Comparison of ENCODE assay signal across 8 cellular contexts in the genomic region with DNA sequence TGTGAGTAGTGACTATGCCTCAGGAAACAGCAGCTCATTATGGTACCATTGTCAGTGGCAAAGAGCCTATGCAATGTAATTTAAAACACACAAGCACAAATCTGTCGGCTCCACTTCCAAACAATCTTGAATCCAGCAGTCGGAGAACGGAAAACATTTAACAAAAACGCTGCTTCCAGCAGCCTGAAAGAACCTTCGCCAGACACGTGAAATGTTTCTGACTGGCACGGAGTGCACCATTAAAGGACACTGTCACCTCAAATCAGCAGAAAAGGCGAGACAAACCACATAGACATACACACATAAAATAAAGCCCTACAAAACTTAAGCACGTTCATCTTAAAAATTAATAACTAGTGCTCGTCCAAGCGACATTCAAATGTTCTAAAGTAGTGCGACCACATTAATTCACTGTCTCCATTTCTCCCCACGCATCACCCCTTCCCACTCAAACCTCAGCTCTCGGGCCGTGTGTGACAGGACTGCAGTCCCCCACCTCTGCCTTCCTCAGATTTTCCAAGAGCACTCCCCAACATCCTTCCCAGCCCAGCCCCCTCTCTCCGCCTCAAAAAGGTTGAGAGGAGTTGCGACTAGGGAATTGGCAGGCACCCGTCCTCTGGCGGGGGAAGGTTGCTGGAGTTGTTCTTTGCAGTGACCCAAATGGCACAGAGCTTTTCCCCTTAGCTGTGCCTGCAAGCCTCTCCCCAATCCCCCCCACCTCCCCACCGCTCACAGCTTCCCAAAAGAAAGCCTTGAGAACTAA. TPM values are rescaled to one million over a fixed set of nuclear protein-coding genes. Genes with fewer than 3 reads are reported as not detected.
DNase-seq lines count a peak whose midpoint lies in the region; ATAC-seq and TF ChIP-seq lines count a peak whose summit lies in the region.

No MANE protein-coding gene starts in this region.

- H3K36me3 ChIP-seq in breast epithelium (no peaks in the 10 kb centered on the region), iPS-20b (ENCODE audit: insufficient read depth, low read depth, low read length) (peaks cover 23% of the 10 kb centered on the region)

- intact Hi-C loops in breast epithelium (cut with DNase I; ENCODE audit: low total_unique reads), result no loop called here

- H3K27ac ChIP-seq in breast epithelium (peak overlapping the region; percentile 97 to 98), iPS-20b (ENCODE audit: low read length) (peak overlapping the region; percentile 9)

- H3K9me3 ChIP-seq in breast epithelium (no peaks in the 10 kb centered on the region), iPS-20b (ENCODE audit: insufficient read depth, low read depth, low read length) (no peaks in the 10 kb centered on the region)

- no peak for TF ChIP-seq CTCF in breast epithelium (IDR thresholded peaks at IDR 0.05)

- no peak for TF ChIP-seq POLR2A in breast epithelium (IDR thresholded peaks at IDR 0.05)

- H3K4me3 ChIP-seq in breast epithelium (peak overlapping the region; percentile 60 to 85 (median 78)), iPS-20b (ENCODE audit: low read length) (peak overlapping the region; percentile 94)

- peak; percentile 76 for DNase-seq in DMS79 treated with DMSO at 0.1 percent for 48 hours (lab: John Stamatoyannopoulos, UW)
- DNase-seq in DMS79 (lab: John Stamatoyannopoulos, UW), result no peak
- peak; percentile 87 for DNase-seq in NCI-H69 (lab: John Stamatoyannopoulos, UW)
- peak in 1 of 2 donors; percentile 57 for DNase-seq in breast epithelium (ENCODE audit: low spot score in 2 of 2)
- peak; percentile 49 for DNase-seq in stimulated activated CD4-positive, alpha-beta T cell treated with anti-CD3 and anti-CD28 coated beads, Interleukin-15, amount 100 ng/mL, for 24 hours
- DNase-seq in NCI-H1694 (lab: John Stamatoyannopoulos, UW), result no peak

- no peak for ATAC-seq in GM18517 (IDR thresholded peaks at IDR 0.05; ENCODE audit: unreplicated experiment)

- peaks cover 0 to 3% of the 10 kb centered on the region in 2 donors for H3K4me1 ChIP-seq in breast epithelium
- peaks cover 18% of the 10 kb centered on the region for H3K4me1 ChIP-seq in iPS-20b (ENCODE audit: insufficient read depth, low read length)

- peak overlapping the region; percentile 97; the same call in 1 of the 2 replicates for H3K9ac ChIP-seq in iPS-20b (ENCODE audit: low read depth, low read length)

- no peaks in the 10 kb centered on the region for H3K27me3 ChIP-seq in breast epithelium
- H3K27me3 ChIP-seq in iPS-20b (ENCODE audit: insufficient read depth, low read length), result peaks cover 5% of the 10 kb centered on the region; the same call in 1 of the 2 replicates

RNA-seq across cellular contexts. Expression of a gene that starts 0.6 kb away (rescaled TPM):
- 10 to 100 TPM; 20.3 to 26.6 (median 24.2) TPM for total RNA-seq in breast epithelium

Comparison
In these comparisons a context has a peak if more than half of its experiments do, and no peak if none do; other contexts are left out.
1. DNase-seq: peak in DMS79 treated with DMSO at 0.1 percent for 48 hours (single experiment), NCI-H69 (single experiment) and stimulated activated CD4-positive, alpha-beta T cell treated with anti-CD3 and anti-CD28 coated beads, Interleukin-15, amount 100 ng/mL, for 24 hours (single experiment); none in DMS79 (single experiment) and NCI-H1694 (single experiment).